5 cellular contexts compared by ENCODE assay signal in genomic region chr10:31568252-31568861, GRCh38.
A peak's percentile ranks its signal among the peaks of the same experiment; 100 is the strongest.
DNase-seq lines count a peak whose midpoint lies in the region; ATAC-seq, FAIRE-seq and TF ChIP-seq lines count a peak whose summit lies in the region.
"Not testable (repeated sequence)": the region's sequence is repeated elsewhere in the genome, so short reads cannot be mapped to it uniquely, and the experiment has no call there.

No MANE protein-coding gene starts in this region.

- not testable (repeated sequence) for H3K27ac ChIP-seq in IMR-90 (ENCODE audit: insufficient read depth, low read length); trophoblast cell (ENCODE audit: low read depth, low read length)

- not testable (repeated sequence) for TF ChIP-seq CTCF in IMR-90 (conservative IDR thresholded peaks at IDR 0.05; ENCODE audit: low read depth, low read length); bronchial epithelial cell (IDR thresholded peaks at IDR 0.05; ENCODE audit: insufficient read depth, low read length, severe bottlenecking)

- H3K23ac ChIP-seq in IMR-90 (ENCODE audit: low read depth, low read length); trophoblast cell (ENCODE audit: low read length): not testable (repeated sequence)

- not testable (repeated sequence) for H3K9ac ChIP-seq in IMR-90 (ENCODE audit: low read depth, low read length); trophoblast cell (ENCODE audit: low read length)

- H3K79me2 ChIP-seq in trophoblast cell (ENCODE audit: control insufficient read depth, insufficient read depth, low read length, poor library complexity): not testable (repeated sequence)

- H2BK20ac ChIP-seq in IMR-90 (ENCODE audit: low read depth, low read length): not testable (repeated sequence)

- in situ Hi-C loops in IMR-90 (cut with MboI; ENCODE audit: low sequenced_read_pairs): not testable (repeated sequence)

- intact Hi-C loops in IMR-90 (cut with micrococcal nuclease): not testable (repeated sequence)

- not testable (repeated sequence) for DNase-seq in H54 (ENCODE audit: insufficient read length, low spot score); HTR-8/SVneo (ENCODE audit: insufficient read length, low spot score); IMR-90; bronchial epithelial cell (ENCODE audit: low read depth)
- peak; percentile 35 to 69 for DNase-seq in trophoblast cell

- H2BK120ac ChIP-seq in IMR-90 (ENCODE audit: low read depth, low read length): peak overlapping the region; percentile 64; the same call in 1 of the 2 replicates
- H2BK120ac ChIP-seq in trophoblast cell (ENCODE audit: insufficient read depth, low read length, poor library complexity): not testable (repeated sequence)

- not testable (repeated sequence) for H3K4me3 ChIP-seq in IMR-90 (ENCODE audit: insufficient read depth, low read depth, low read length); bronchial epithelial cell (ENCODE audit: low read depth, low read length); trophoblast cell (ENCODE audit: low read depth, low read length)

- not testable (repeated sequence) for H3K36me3 ChIP-seq in IMR-90 (ENCODE audit: control insufficient read depth, insufficient read depth, low read length); bronchial epithelial cell (ENCODE audit: control insufficient read depth, insufficient read depth, low read length); trophoblast cell (ENCODE audit: control insufficient read depth in 1 of 2, insufficient read depth in 2 of 2, low read length in 2 of 2)

- H3K4me2 ChIP-seq in IMR-90 (ENCODE audit: low read depth, low read length): peak overlapping the region; percentile 17; the same call in 1 of the 2 replicates
- H3K4me2 ChIP-seq in trophoblast cell (ENCODE audit: low read length): not testable (repeated sequence)

- not testable (repeated sequence) for H3K14ac ChIP-seq in IMR-90 (replicated peaks; ENCODE audit: low read depth, low read length); trophoblast cell (ENCODE audit: low read length)

- H4K20me1 ChIP-seq in IMR-90 (ENCODE audit: insufficient read depth, low read length): not testable (repeated sequence)

- not testable (repeated sequence) for H4K91ac ChIP-seq in IMR-90 (ENCODE audit: insufficient read depth, low read depth, low read length); trophoblast cell (ENCODE audit: low read depth, low read length)

- not testable (repeated sequence) for H3K9me1 ChIP-seq in IMR-90 (ENCODE audit: insufficient read depth, low read length)

- peak; percentile 65 for FAIRE-seq in H54 (lab: Jason Lieb, UNC)
- FAIRE-seq in HTR-8/SVneo (lab: Jason Lieb, UNC): peak; percentile 16
- FAIRE-seq in bronchial epithelial cell (lab: Jason Lieb, UNC): peak; percentile 72

- H3K56ac ChIP-seq in IMR-90 (ENCODE audit: extremely low read depth, insufficient read depth, low read length): not testable (repeated sequence)

- not testable (repeated sequence) for H3K9me3 ChIP-seq in IMR-90 (ENCODE audit: control insufficient read depth, insufficient read depth, low read length); trophoblast cell (ENCODE audit: insufficient read depth, low read depth, low read length)

- POLR2A ChIA-PET in IMR-90 (lab: Charles Lee; ENCODE audit: unreplicated experiment): not testable (repeated sequence)

- not testable (repeated sequence) for H3K27me3 ChIP-seq in IMR-90 (ENCODE audit: control insufficient read depth, insufficient read depth, low read length); bronchial epithelial cell (ENCODE audit: control insufficient read depth, insufficient read depth, low read length); trophoblast cell (ENCODE audit: insufficient read depth, low read length)

- H2BK15ac ChIP-seq in IMR-90 (ENCODE audit: low read depth, low read length): not testable (repeated sequence)

- ATAC-seq in IMR-90 (ENCODE audit: low read depth): peak; percentile 62

- CTCF ChIA-PET in IMR-90 (lab: Yijun Ruan, JAX): not testable (repeated sequence)

- not testable (repeated sequence) for TF ChIP-seq RAD21 in IMR-90 (IDR thresholded peaks at IDR 0.05; ENCODE audit: low read length)

- H3K4me1 ChIP-seq in IMR-90 (ENCODE audit: control insufficient read depth, insufficient read depth, low read length); trophoblast cell (ENCODE audit: control insufficient read depth in 1 of 2, insufficient read depth in 2 of 2, low read length in 2 of 2): not testable (repeated sequence)

- H3K4ac ChIP-seq in IMR-90 (ENCODE audit: low read depth, low read length); trophoblast cell (ENCODE audit: low read depth, low read length): not testable (repeated sequence)

- TF ChIP-seq POLR2A in H54 (IDR thresholded peaks at IDR 0.05; ENCODE audit: low read depth, low read length); IMR-90 (IDR thresholded peaks at IDR 0.05; ENCODE audit: low read depth, low read length): not testable (repeated sequence)

- peak overlapping the region; percentile 12; the same call in 1 of the 2 replicates for H4K5ac ChIP-seq in IMR-90 (ENCODE audit: low read depth, low read length)

- peak overlapping the region; percentile 69 for H2BK5ac ChIP-seq in IMR-90 (ENCODE audit: low read depth, low read length, poor library complexity, severe bottlenecking)
- not testable (repeated sequence) for H2BK5ac ChIP-seq in trophoblast cell (ENCODE audit: low read depth, low read length, poor library complexity)

- not testable (repeated sequence) for H3K79me1 ChIP-seq in IMR-90 (ENCODE audit: low read depth in 1 of 2, low read length in 2 of 2); trophoblast cell (ENCODE audit: low read length)

- H2BK12ac ChIP-seq in trophoblast cell (ENCODE audit: low read length): not testable (repeated sequence)

- not testable (repeated sequence) for H2AK5ac ChIP-seq in IMR-90 (ENCODE audit: low read depth, low read length); trophoblast cell (ENCODE audit: low read length)

- WGBS in IMR-90 (ENCODE audit: extremely low coverage in 2 of 2, insufficient read length in 1 of 2), 2 experiments: no CpG with 5 or more reads among the region's 3 CpGs
- no CpG with 5 or more reads among the region's 3 CpGs for WGBS in trophoblast cell (ENCODE audit: extremely low coverage, insufficient coverage, insufficient read length)

- H4K8ac ChIP-seq in IMR-90 (ENCODE audit: low read depth in 2 of 2, low read length in 2 of 2); trophoblast cell (ENCODE audit: low read depth, low read length): not testable (repeated sequence)

- BruUV-seq in IMR-90 (replicated peaks; lab: Mats Ljungman, UMichigan): not testable (repeated sequence)

- not testable (repeated sequence) for H4K12ac ChIP-seq in trophoblast cell (ENCODE audit: low read depth, low read length)

- not testable (repeated sequence) for H3K18ac ChIP-seq in IMR-90 (ENCODE audit: low read depth, low read length); trophoblast cell (ENCODE audit: low read length)

- dilution Hi-C loops in IMR-90 (cut with HindIII; ENCODE audit: low sequenced_read_pairs, unreplicated experiment): not testable (repeated sequence)

- H2AK9ac ChIP-seq in IMR-90 (replicated peaks; ENCODE audit: low read depth, low read length, poor library complexity): not testable (repeated sequence)

- not testable (repeated sequence) for H2AFZ ChIP-seq in IMR-90 (replicated peaks; ENCODE audit: low read length, poor library complexity); trophoblast cell (ENCODE audit: insufficient read depth, low read length, poor library complexity)
